ENCODE assay signal across 1 cellular context in the genomic region with DNA sequence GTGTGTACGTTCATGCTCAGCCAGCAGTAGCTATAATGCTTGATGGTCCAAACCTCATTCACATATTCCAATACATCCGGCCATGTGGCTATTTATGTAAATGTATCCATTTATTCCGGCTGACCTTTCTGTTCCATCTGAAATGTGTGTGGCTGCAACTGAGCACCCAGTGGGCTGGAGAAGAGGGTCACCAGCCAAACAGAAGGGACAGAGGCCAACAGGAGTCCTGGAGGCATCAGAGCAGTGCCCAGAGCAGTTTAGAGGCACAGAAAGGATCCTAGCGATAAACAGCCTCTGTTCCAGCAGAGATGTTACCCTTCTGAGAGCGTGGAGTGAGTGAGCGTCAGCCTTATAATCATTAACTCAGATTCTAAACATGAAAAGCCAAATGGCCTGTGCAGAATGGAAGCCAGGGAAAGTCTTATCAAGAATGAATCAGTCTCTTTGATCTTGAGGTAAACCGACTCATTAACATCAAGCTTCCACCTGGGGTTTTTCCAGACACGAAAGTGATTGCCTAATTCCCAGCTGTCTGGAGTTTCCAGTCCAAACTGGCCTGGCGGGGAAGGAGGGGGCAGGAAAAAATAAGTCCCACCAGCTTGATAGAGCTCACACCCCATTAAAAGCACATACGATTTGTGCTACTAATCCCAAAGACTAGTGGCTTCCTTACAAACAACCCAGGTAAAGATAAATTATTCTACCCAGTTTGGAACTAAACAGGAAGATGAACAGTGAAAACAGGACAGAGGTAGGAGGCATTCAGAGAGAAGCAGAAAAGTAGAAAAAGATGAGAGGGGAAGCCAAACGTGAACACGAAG.
TF ChIP-seq lines count a peak whose summit lies in the region.

No MANE protein-coding gene starts in this region.

TF ChIP-seq in HepG2, 621 proteins besides CTCF, POLR2A, EP300 and RAD21 (continued from another document and continues in another):
- TF ChIP-seq, protein P1, sequence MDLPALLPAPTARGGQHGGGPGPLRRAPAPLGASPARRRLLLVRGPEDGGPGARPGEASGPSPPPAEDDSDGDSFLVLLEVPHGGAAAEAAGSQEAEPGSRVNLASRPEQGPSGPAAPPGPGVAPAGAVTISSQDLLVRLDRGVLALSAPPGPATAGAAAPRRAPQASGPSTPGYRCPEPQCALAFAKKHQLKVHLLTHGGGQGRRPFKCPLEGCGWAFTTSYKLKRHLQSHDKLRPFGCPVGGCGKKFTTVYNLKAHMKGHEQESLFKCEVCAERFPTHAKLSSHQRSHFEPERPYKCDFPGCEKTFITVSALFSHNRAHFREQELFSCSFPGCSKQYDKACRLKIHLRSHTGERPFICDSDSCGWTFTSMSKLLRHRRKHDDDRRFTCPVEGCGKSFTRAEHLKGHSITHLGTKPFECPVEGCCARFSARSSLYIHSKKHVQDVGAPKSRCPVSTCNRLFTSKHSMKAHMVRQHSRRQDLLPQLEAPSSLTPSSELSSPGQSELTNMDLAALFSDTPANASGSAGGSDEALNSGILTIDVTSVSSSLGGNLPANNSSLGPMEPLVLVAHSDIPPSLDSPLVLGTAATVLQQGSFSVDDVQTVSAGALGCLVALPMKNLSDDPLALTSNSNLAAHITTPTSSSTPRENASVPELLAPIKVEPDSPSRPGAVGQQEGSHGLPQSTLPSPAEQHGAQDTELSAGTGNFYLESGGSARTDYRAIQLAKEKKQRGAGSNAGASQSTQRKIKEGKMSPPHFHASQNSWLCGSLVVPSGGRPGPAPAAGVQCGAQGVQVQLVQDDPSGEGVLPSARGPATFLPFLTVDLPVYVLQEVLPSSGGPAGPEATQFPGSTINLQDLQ (CRISPR knock-in tag; IDR thresholded peaks at IDR 0.05) = no peak
- TF ChIP-seq BRD4 (CRISPR knock-in tag; IDR thresholded peaks at IDR 0.05) (no peak), ZNF619 (CRISPR knock-in tag; IDR thresholded peaks at IDR 0.05) (no peak), ZSCAN30 (CRISPR knock-in tag; IDR thresholded peaks at IDR 0.05) (no peak), MYC (CRISPR knock-in tag; IDR thresholded peaks at IDR 0.05; ENCODE audit: borderline replicate concordance) (peak; percentile 48; the same call in 1 of the 2 replicates), SALL2 (CRISPR knock-in tag; IDR thresholded peaks at IDR 0.05) (no peak), ZNF777 (CRISPR knock-in tag; IDR thresholded peaks at IDR 0.05) (no peak), NCOA1 (CRISPR knock-in tag; IDR thresholded peaks at IDR 0.05) (no peak), NR3C1 (CRISPR knock-in tag; IDR thresholded peaks at IDR 0.05) (no peak), HDAC2 (CRISPR knock-in tag; IDR thresholded peaks at IDR 0.05) (peak; percentile 88), REPIN1 (CRISPR knock-in tag; IDR thresholded peaks at IDR 0.05; ENCODE audit: borderline replicate concordance, low read depth) (no peak; the same call in 1 of the 2 replicates), ZBTB20 (CRISPR knock-in tag; IDR thresholded peaks at IDR 0.05; ENCODE audit: borderline replicate concordance, low read depth) (no peak), REXO4 (CRISPR knock-in tag; IDR thresholded peaks at IDR 0.05; ENCODE audit: borderline replicate concordance) (no peak), ZNF354B (CRISPR knock-in tag; IDR thresholded peaks at IDR 0.05) (0 out of 2 replicates have a peak, but pooled peaks have one; percentile 43), GATA4 (IDR thresholded peaks at IDR 0.05; ENCODE audit: borderline replicate concordance, low read depth) (peak; percentile 95), SATB2 (CRISPR knock-in tag; IDR thresholded peaks at IDR 0.05) (no peak), ZNF333 (CRISPR knock-in tag; IDR thresholded peaks at IDR 0.05; ENCODE audit: borderline replicate concordance) (no peak), TARDBP (CRISPR knock-in tag; IDR thresholded peaks at IDR 0.05) (peak; percentile 79; the same call in 1 of the 2 replicates), ZSCAN22 (CRISPR knock-in tag; IDR thresholded peaks at IDR 0.05) (no peak), IRF2 (CRISPR knock-in tag; IDR thresholded peaks at IDR 0.05) (peak; percentile 67), GATAD1 (CRISPR knock-in tag; IDR thresholded peaks at IDR 0.05) (no peak), CENPT (CRISPR knock-in tag; IDR thresholded peaks at IDR 0.05; ENCODE audit: low read depth) (no peak), ZNF792 (CRISPR knock-in tag; IDR thresholded peaks at IDR 0.05) (peak; percentile 93), ZNF768 (CRISPR knock-in tag; IDR thresholded peaks at IDR 0.05) (peak; percentile 91), ZNF577 (CRISPR knock-in tag; IDR thresholded peaks at IDR 0.05; ENCODE audit: borderline replicate concordance, low read depth) (no peak), HOXA7 (CRISPR knock-in tag; IDR thresholded peaks at IDR 0.05) (no peak), ZNF878 (CRISPR knock-in tag; IDR thresholded peaks at IDR 0.05) (peak; percentile 83), ZNF362 (CRISPR knock-in tag; IDR thresholded peaks at IDR 0.05; ENCODE audit: borderline replicate concordance) (no peak; the same call in 1 of the 2 replicates), NBN (conservative IDR thresholded peaks at IDR 0.05) (no peak), ZNF431 (CRISPR knock-in tag; IDR thresholded peaks at IDR 0.05; ENCODE audit: borderline replicate concordance, low read depth) (no peak; the same call in 1 of the 2 replicates), ZNF646 (CRISPR knock-in tag; IDR thresholded peaks at IDR 0.05) (no peak)
- TF ChIP-seq, protein P2, sequence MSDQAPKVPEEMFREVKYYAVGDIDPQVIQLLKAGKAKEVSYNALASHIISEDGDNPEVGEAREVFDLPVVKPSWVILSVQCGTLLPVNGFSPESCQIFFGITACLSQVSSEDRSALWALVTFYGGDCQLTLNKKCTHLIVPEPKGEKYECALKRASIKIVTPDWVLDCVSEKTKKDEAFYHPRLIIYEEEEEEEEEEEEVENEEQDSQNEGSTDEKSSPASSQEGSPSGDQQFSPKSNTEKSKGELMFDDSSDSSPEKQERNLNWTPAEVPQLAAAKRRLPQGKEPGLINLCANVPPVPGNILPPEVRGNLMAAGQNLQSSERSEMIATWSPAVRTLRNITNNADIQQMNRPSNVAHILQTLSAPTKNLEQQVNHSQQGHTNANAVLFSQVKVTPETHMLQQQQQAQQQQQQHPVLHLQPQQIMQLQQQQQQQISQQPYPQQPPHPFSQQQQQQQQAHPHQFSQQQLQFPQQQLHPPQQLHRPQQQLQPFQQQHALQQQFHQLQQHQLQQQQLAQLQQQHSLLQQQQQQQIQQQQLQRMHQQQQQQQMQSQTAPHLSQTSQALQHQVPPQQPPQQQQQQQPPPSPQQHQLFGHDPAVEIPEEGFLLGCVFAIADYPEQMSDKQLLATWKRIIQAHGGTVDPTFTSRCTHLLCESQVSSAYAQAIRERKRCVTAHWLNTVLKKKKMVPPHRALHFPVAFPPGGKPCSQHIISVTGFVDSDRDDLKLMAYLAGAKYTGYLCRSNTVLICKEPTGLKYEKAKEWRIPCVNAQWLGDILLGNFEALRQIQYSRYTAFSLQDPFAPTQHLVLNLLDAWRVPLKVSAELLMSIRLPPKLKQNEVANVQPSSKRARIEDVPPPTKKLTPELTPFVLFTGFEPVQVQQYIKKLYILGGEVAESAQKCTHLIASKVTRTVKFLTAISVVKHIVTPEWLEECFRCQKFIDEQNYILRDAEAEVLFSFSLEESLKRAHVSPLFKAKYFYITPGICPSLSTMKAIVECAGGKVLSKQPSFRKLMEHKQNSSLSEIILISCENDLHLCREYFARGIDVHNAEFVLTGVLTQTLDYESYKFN (CRISPR knock-in tag; conservative IDR thresholded peaks at IDR 0.05) = peak; percentile 96
- TF ChIP-seq, protein P3, sequence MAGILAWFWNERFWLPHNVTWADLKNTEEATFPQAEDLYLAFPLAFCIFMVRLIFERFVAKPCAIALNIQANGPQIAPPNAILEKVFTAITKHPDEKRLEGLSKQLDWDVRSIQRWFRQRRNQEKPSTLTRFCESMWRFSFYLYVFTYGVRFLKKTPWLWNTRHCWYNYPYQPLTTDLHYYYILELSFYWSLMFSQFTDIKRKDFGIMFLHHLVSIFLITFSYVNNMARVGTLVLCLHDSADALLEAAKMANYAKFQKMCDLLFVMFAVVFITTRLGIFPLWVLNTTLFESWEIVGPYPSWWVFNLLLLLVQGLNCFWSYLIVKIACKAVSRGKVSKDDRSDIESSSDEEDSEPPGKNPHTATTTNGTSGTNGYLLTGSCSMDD (CRISPR knock-in tag; IDR thresholded peaks at IDR 0.05) = no peak
- TF ChIP-seq, protein P4, sequence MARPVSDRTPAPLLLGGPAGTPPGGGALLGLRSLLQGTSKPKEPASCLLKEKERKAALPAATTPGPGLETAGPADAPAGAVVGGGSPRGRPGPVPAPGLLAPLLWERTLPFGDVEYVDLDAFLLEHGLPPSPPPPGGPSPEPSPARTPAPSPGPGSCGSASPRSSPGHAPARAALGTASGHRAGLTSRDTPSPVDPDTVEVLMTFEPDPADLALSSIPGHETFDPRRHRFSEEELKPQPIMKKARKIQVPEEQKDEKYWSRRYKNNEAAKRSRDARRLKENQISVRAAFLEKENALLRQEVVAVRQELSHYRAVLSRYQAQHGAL (CRISPR knock-in tag; IDR thresholded peaks at IDR 0.05; ENCODE audit: not compliant biosample characterization) = no peak
- TF ChIP-seq, protein P5, sequence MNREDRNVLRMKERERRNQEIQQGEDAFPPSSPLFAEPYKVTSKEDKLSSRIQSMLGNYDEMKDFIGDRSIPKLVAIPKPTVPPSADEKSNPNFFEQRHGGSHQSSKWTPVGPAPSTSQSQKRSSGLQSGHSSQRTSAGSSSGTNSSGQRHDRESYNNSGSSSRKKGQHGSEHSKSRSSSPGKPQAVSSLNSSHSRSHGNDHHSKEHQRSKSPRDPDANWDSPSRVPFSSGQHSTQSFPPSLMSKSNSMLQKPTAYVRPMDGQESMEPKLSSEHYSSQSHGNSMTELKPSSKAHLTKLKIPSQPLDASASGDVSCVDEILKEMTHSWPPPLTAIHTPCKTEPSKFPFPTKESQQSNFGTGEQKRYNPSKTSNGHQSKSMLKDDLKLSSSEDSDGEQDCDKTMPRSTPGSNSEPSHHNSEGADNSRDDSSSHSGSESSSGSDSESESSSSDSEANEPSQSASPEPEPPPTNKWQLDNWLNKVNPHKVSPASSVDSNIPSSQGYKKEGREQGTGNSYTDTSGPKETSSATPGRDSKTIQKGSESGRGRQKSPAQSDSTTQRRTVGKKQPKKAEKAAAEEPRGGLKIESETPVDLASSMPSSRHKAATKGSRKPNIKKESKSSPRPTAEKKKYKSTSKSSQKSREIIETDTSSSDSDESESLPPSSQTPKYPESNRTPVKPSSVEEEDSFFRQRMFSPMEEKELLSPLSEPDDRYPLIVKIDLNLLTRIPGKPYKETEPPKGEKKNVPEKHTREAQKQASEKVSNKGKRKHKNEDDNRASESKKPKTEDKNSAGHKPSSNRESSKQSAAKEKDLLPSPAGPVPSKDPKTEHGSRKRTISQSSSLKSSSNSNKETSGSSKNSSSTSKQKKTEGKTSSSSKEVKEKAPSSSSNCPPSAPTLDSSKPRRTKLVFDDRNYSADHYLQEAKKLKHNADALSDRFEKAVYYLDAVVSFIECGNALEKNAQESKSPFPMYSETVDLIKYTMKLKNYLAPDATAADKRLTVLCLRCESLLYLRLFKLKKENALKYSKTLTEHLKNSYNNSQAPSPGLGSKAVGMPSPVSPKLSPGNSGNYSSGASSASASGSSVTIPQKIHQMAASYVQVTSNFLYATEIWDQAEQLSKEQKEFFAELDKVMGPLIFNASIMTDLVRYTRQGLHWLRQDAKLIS (CRISPR knock-in tag; IDR thresholded peaks at IDR 0.05) = no peak
